In genomic region chr16:50166511-50167500, GRCh38 we compare ENCODE assay signal across 1 cellular context.
TF ChIP-seq lines count a peak whose summit lies in the region.

No MANE protein-coding gene starts in this region.

TF ChIP-seq in GM12878, 131 proteins besides CTCF, POLR2A, EP300 and RAD21:
- TF ChIP-seq SMAD1 (IDR thresholded peaks at IDR 0.05; ENCODE audit: low read depth, partially characterized antibody): no peak
- TF ChIP-seq FOXK2 (IDR thresholded peaks at IDR 0.05): no peak
- no peak for TF ChIP-seq BCL11A (IDR thresholded peaks at IDR 0.05; ENCODE audit: low read depth, low read length)
- TF ChIP-seq KDM1A (IDR thresholded peaks at IDR 0.05; ENCODE audit: borderline replicate concordance): no peak
